In the genomic region with DNA sequence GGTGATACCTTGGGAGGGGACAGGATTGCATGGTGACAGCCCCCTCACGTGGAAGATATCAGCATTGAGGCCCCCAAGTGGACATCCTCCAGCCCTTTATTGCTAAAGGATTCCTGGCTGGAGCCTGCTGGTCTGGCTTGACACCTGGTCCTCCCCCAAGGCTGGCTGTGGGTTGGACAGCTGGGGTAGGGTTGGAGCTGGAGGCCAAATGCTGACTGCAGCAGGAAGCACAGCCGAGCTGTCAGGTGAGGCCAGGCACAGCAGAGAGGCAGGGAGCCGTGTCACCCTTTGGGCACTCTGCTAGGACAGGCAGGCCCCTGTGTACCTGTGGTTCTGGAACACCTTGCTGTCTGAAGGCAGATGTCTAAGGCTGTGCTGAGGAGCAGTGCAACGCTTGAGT, we compare ENCODE assay signal across 20 cellular contexts. TPM values are rescaled to one million over a fixed set of nuclear protein-coding genes. Genes with fewer than 3 reads are reported as not detected.
DNase-seq lines count a peak whose midpoint lies in the region; ATAC-seq, FAIRE-seq and TF ChIP-seq lines count a peak whose summit lies in the region.
"Had no signal": no experiment of that assay in that cellular context is flagged by ENCODE, and none has a peak within 500 bp of the region (broad histone marks: within the 10 kb centered on the region; RNA-seq: fewer than 3 reads in every experiment).

No MANE protein-coding gene starts in this region.

- H3K9me2 ChIP-seq in hepatocyte (replicated peaks; ENCODE audit: insufficient read depth) = no peaks in the 10 kb centered on the region

- H3K9me3 ChIP-seq in OCI-LY3 (ENCODE audit: insufficient read depth, low read length) (no peaks in the 10 kb centered on the region), hepatocyte (ENCODE audit: low read depth) (no peaks in the 10 kb centered on the region), parathyroid adenoma (ENCODE audit: control insufficient read depth, low read length) (no peaks in the 10 kb centered on the region)
- H3K9me3 ChIP-seq: SJSA1, spleen, upper lobe of left lung had no signal

- H3K4me2 ChIP-seq in OCI-LY3 (ENCODE audit: low read length) (no peak overlapping the region), hepatocyte (peak overlapping the region; percentile 81), parathyroid adenoma (ENCODE audit: low read length) (peak overlapping the region; percentile 54)

- no peaks in the 10 kb centered on the region for H3K79me2 ChIP-seq in OCI-LY3 (ENCODE audit: low read length)
- H3K79me2 ChIP-seq in hepatocyte = peaks cover 28% of the 10 kb centered on the region
- H3K79me2 ChIP-seq in parathyroid adenoma = no peaks in the 10 kb centered on the region

- no peaks in the 10 kb centered on the region for H4K20me1 ChIP-seq in OCI-LY3 (ENCODE audit: insufficient read depth, low read length)
- peaks cover 11% of the 10 kb centered on the region for H4K20me1 ChIP-seq in hepatocyte (ENCODE audit: insufficient read depth, poor library complexity, severe bottlenecking)

- 59% methylated on average over 4 of the region's 4 CpGs for WGBS in hepatocyte (ENCODE audit: low lambda C conversion rate, missing lambda C conversion rate)

- H3K27ac ChIP-seq in OCI-LY3 (ENCODE audit: low read length) (no peak overlapping the region), hepatocyte (peak overlapping the region; percentile 98), parathyroid adenoma (peak overlapping the region; percentile 93)
- H3K27ac ChIP-seq: SJSA1 had no signal

- H3K4me3 ChIP-seq in OCI-LY3 (ENCODE audit: low read length) = no peak overlapping the region
- no peak overlapping the region for H3K4me3 ChIP-seq in hepatocyte
- H3K4me3 ChIP-seq in parathyroid adenoma (ENCODE audit: low read depth, low read length) = peak overlapping the region; percentile 4
- H3K4me3 ChIP-seq: SJSA1, spleen had no signal

- no peak overlapping the region for H3K9ac ChIP-seq in OCI-LY3 (ENCODE audit: low read length)
- H3K9ac ChIP-seq in parathyroid adenoma = no peak overlapping the region

- CTCF ChIA-PET in GM10248 (lab: Yijun Ruan, JAX) = interaction anchor here (1.3 to 1.7 kb wide), 3 partner anchors 16 to 25 kb away, joined by 3 to 5 read pairs (median 4); no protein-coding TSS in a partner anchor

- no peak for FAIRE-seq in frontal cortex (lab: Jason Lieb, UNC)

- peaks cover 20% of the 10 kb centered on the region for H3K27me3 ChIP-seq in OCI-LY3 (ENCODE audit: low read depth, low read length)
- H3K27me3 ChIP-seq in hepatocyte = no peaks in the 10 kb centered on the region
- no peaks in the 10 kb centered on the region for H3K27me3 ChIP-seq in parathyroid adenoma (ENCODE audit: control insufficient read depth, insufficient read depth, low read length)
- H3K27me3 ChIP-seq: SJSA1, spleen, upper lobe of left lung had no signal

- POLR2A ChIA-PET in GM10248 (lab: Yijun Ruan, JAX) = no interaction called here

- TF ChIP-seq CTCF in GM10248 (IDR thresholded peaks at IDR 0.05; ENCODE audit: control extremely low read depth, extremely low read depth, low read depth, missing control alignments) (peak; percentile 17), OCI-LY3 (IDR thresholded peaks at IDR 0.05; ENCODE audit: low read depth, low read length) (peak; percentile 22), hepatocyte (IDR thresholded peaks at IDR 0.05; ENCODE audit: poor library complexity) (no peak), parathyroid adenoma (IDR thresholded peaks at IDR 0.05) (no peak)

- H3K4me1 ChIP-seq in OCI-LY3 (ENCODE audit: low read length) (peaks cover 28% of the 10 kb centered on the region), hepatocyte (ENCODE audit: insufficient read depth) (peaks cover 9% of the 10 kb centered on the region), parathyroid adenoma (peaks cover 23% of the 10 kb centered on the region)

- H2AFZ ChIP-seq in OCI-LY3 (ENCODE audit: low read depth, low read length) = no peak overlapping the region
- H2AFZ ChIP-seq in hepatocyte = no peak overlapping the region
- no peak overlapping the region for H2AFZ ChIP-seq in parathyroid adenoma

- no peaks in the 10 kb centered on the region for H3K36me3 ChIP-seq in OCI-LY3 (replicated peaks; ENCODE audit: low read depth, low read length)
- no peaks in the 10 kb centered on the region for H3K36me3 ChIP-seq in hepatocyte (replicated peaks; ENCODE audit: insufficient read depth, low read depth)
- H3K36me3 ChIP-seq in parathyroid adenoma (ENCODE audit: control insufficient read depth, insufficient read depth, low read length) = no peaks in the 10 kb centered on the region
- H3K36me3 ChIP-seq: SJSA1 had no signal

- ATAC-seq in GM19395 (IDR thresholded peaks at IDR 0.05; ENCODE audit: unreplicated experiment) = no peak
- ATAC-seq: HCT116, left cardiac atrium had no signal

- DNase-seq in GM10248 (ENCODE audit: extremely low spot score) (no peak), hepatocyte (ENCODE audit: low spot score) (no peak), frontal cortex (ENCODE audit: low spot score in 2 of 2) (no peak), mucosa of gallbladder (ENCODE audit: low spot score) (no peak), NCI-H510A treated with DMSO at 0.1 percent for 48 hours (lab: John Stamatoyannopoulos, UW) (no peak)
- DNase-seq: activated CD4-positive, alpha-beta T cell treated with anti-CD3 and anti-CD28 coated beads for 48 hours; activated CD8-positive, alpha-beta memory T cell treated with anti-CD3 and anti-CD28 coated beads, Interleukin-2, amount 50 U/mL, for 48 hours; activated naive CD4-positive, alpha-beta T cell treated with anti-CD3 and anti-CD28 coated beads for 36 hours; GDM1; left cardiac atrium; NCI-H146; NCI-H345; spleen; upper lobe of left lung had no signal

RNA-seq across cellular contexts. Expression of gene CACFD1, which starts 2.2 kb away (rescaled TPM):
- total RNA-seq in hepatocyte (31.5 and 37.8 TPM in 2 replicates), frontal cortex (22.8 TPM), mucosa of gallbladder (79.3 TPM)
- 49.2 and 50.4 TPM in 2 replicates for polyA plus RNA-seq in hepatocyte

RNA-seq across cellular contexts. Expression of gene SLC2A6, which starts 16.9 kb away (rescaled TPM):
- 5.7 and 7.3 TPM in 2 replicates for total RNA-seq in hepatocyte
- polyA plus RNA-seq in hepatocyte = 10.6 and 14.8 TPM in 2 replicates
- total RNA-seq in frontal cortex = 12.6 TPM
- total RNA-seq in mucosa of gallbladder = 18.4 TPM

RNA-seq across cellular contexts. Expression of gene ADAMTS13, which starts 39.8 kb away (rescaled TPM):
- total RNA-seq in hepatocyte (1.5 and 6.8 TPM in 2 replicates), frontal cortex (2.0 TPM), mucosa of gallbladder (7.1 TPM)
- 6.5 and 11.4 TPM in 2 replicates for polyA plus RNA-seq in hepatocyte
- polyA plus RNA-seq: CD14-positive monocyte had no signal

RNA-seq across cellular contexts. Expression of gene REXO4, which starts 44.2 kb away (rescaled TPM):
- total RNA-seq in hepatocyte (16.6 and 19.4 TPM in 2 replicates), frontal cortex (13.5 TPM), mucosa of gallbladder (27.5 TPM)
- 17.2 and 18.0 TPM in 2 replicates for polyA plus RNA-seq in hepatocyte

Comparison
In these comparisons a context has a peak if more than half of its experiments do, and no peak if none do; other contexts are left out.
1. CTCF ChIP-seq: peak in GM10248 (single experiment) and OCI-LY3 (single experiment); none in hepatocyte (single experiment) and parathyroid adenoma (single experiment).